ENCODE assay signal across 10 cellular contexts in the genomic region with DNA sequence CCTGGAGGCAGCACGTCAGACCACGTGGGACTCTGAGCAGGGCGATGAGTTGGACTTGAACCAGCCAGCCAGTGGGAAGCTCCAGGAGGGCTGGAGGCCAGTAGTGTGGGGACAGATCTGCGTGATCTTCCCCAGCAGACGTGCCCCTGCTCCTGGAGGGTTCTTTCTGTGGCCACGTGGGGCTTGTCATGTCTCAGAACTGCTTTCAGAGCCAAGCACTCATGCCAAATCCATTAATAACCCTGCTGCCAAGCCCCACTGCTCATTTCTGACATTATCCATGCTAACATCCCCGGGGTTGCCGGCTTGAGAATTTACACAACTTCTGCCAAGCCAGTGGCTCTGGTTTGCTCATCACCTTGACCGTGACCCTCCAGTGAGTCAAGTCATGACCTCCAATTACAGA. TPM values are rescaled to one million over a fixed set of nuclear protein-coding genes. Genes with fewer than 3 reads are reported as not detected.
DNase-seq lines count a peak whose midpoint lies in the region; ATAC-seq, FAIRE-seq and TF ChIP-seq lines count a peak whose summit lies in the region.
"Had no signal": no experiment of that assay in that cellular context is flagged by ENCODE, and none has a peak within 500 bp of the region (broad histone marks: within the 10 kb centered on the region; RNA-seq: fewer than 3 reads in every experiment).

No MANE protein-coding gene starts in this region.

- H3K27me3 ChIP-seq in right lobe of liver = no peaks in the 10 kb centered on the region
- no peaks in the 10 kb centered on the region for H3K27me3 ChIP-seq in upper lobe of left lung

- H3K4me1 ChIP-seq in right lobe of liver (peaks cover 0 to 39% (median 15%) of the 10 kb centered on the region in 4 donors), upper lobe of left lung (peaks cover 0 to 13% (median 8%) of the 10 kb centered on the region in 4 donors)

- no peak for TF ChIP-seq CTCF in right lobe of liver (IDR thresholded peaks at IDR 0.05)
- TF ChIP-seq CTCF in upper lobe of left lung (IDR thresholded peaks at IDR 0.05) = no peak
- TF ChIP-seq CTCF in D721Med (IDR thresholded peaks at IDR 0.05; ENCODE audit: insufficient read depth, missing control alignments) = no peak

- ATAC-seq in right lobe of liver (peak in 3 of 4 donors; percentile 13 to 32 (median 14)), upper lobe of left lung (ENCODE audit: low FRiP score in 2 of 2) (peak; percentile 45 to 50)
- ATAC-seq: natural killer cell had no signal

- no peak overlapping the region for H3K27ac ChIP-seq in right lobe of liver
- peak overlapping the region in 2 of 4 donors; percentile 35 to 58 for H3K27ac ChIP-seq in upper lobe of left lung

- DNase-seq in NCI-H446 (lab: John Stamatoyannopoulos, UW) = peak; percentile 85 to 97
- peak; percentile 84 for DNase-seq in fibroblast of gingiva (ENCODE audit: low read depth)
- DNase-seq in right lobe of liver = peak in 2 of 3 donors; percentile 51 to 65
- no peak for DNase-seq in upper lobe of left lung
- DNase-seq in dermis blood vessel endothelial cell = no peak
- no peak for DNase-seq in NCI-H1105 treated with DMSO at 0.1 percent for 48 hours (lab: John Stamatoyannopoulos, UW)
- no peak for DNase-seq in D721Med (ENCODE audit: insufficient read length, low spot score)
- DNase-seq: DMS79 treated with DMSO at 0.1 percent for 48 hours, H9, natural killer cell had no signal

- intact Hi-C loops in right lobe of liver (cut with DNase I) = loop anchor here (10.0 kb wide), 1 partner anchor 49 kb away; no protein-coding TSS in a partner anchor

- H3K36me3 ChIP-seq in right lobe of liver (no peaks in the 10 kb centered on the region), upper lobe of left lung (peaks cover 0 to 18% (median 4%) of the 10 kb centered on the region in 4 donors)

- TF ChIP-seq POLR2A in right lobe of liver (IDR thresholded peaks at IDR 0.05) = no peak
- TF ChIP-seq POLR2A in upper lobe of left lung (IDR thresholded peaks at IDR 0.05) = no peak

- TF ChIP-seq EP300 in upper lobe of left lung (IDR thresholded peaks at IDR 0.05) = no peak

- H3K9me3 ChIP-seq in right lobe of liver = no peaks in the 10 kb centered on the region
- no peaks in the 10 kb centered on the region for H3K9me3 ChIP-seq in upper lobe of left lung

- no peak overlapping the region for H3K4me3 ChIP-seq in right lobe of liver
- H3K4me3 ChIP-seq in upper lobe of left lung = no peak overlapping the region

- WGBS in right lobe of liver (ENCODE audit: insufficient coverage, low coverage, low lambda C conversion rate, missing lambda C conversion rate) = 29% methylated on average over 5 of the region's 9 CpGs
- 44 to 71% methylated on average over 4 to 9 of the region's 9 CpGs for WGBS in upper lobe of left lung, 2 donors

- FAIRE-seq in D721Med (lab: Jason Lieb, UNC) = no peak

RNA-seq across cellular contexts. Expression of a gene that starts 38.3 kb away (rescaled TPM):
- 10 to 100 TPM; 26.8 to 42.7 (median 34.8) TPM for total RNA-seq in right lobe of liver
- 100 to 1,000 TPM in 1 of 6 donors, 10 to 100 TPM in 5; 36.3 to 119 (median 60.4) TPM for total RNA-seq in upper lobe of left lung
- total RNA-seq in dermis blood vessel endothelial cell = 35.2 and 55.2 TPM in 2 replicates

Comparison
In these comparisons a context has a peak if more than half of its experiments do, and no peak if none do; other contexts are left out.
1. DNase-seq: peak in NCI-H446 (2 of 2), fibroblast of gingiva (single experiment) and right lobe of liver (2 of 3); none in upper lobe of left lung (0 of 2), dermis blood vessel endothelial cell (single experiment), NCI-H1105 treated with DMSO at 0.1 percent for 48 hours (single experiment) and D721Med (single experiment).